7 cellular contexts compared by ENCODE assay signal in genomic region chr1:228804640-228805413, GRCh38.
A peak's percentile ranks its signal among the peaks of the same experiment; 100 is the strongest.
DNase-seq lines count a peak whose midpoint lies in the region; ATAC-seq and TF ChIP-seq lines count a peak whose summit lies in the region.

No MANE protein-coding gene starts in this region.

- TF ChIP-seq POLR2A in breast epithelium (IDR thresholded peaks at IDR 0.05) = no peak

- intact Hi-C loops in breast epithelium (cut with DNase I; ENCODE audit: low total_unique reads) = no loop called here

- peaks cover 0 to 5% of the 10 kb centered on the region in 2 donors for H3K4me1 ChIP-seq in breast epithelium

- no peaks in the 10 kb centered on the region for H3K27me3 ChIP-seq in breast epithelium

- H3K27me3 Mint-ChIP-seq in effector memory CD8-positive, alpha-beta T cell = no peaks in the 10 kb centered on the region

- no peaks in the 10 kb centered on the region for H3K9me3 ChIP-seq in breast epithelium

- DNase-seq in NCI-H69 (lab: John Stamatoyannopoulos, UW) (peak; percentile 58), NCI-H1930 (lab: John Stamatoyannopoulos, UW) (no peak), breast epithelium (ENCODE audit: low spot score in 2 of 2) (no peak)
- peak in 1 of 3 experiments; percentile 6 for DNase-seq in effector memory CD8-positive, alpha-beta T cell
- peak; percentile 22 to 29 for DNase-seq in stimulated activated CD4-positive, alpha-beta T cell treated with anti-CD3 and anti-CD28 coated beads, Interleukin-4, amount 100 ng/mL, for 48 hours (ENCODE audit: low read depth in 2 of 2)

- no peak for TF ChIP-seq CTCF in breast epithelium (IDR thresholded peaks at IDR 0.05)

- peak overlapping the region; percentile 76 to 87 for H3K27ac Mint-ChIP-seq in effector memory CD8-positive, alpha-beta T cell

- no peak overlapping the region for H3K4me3 ChIP-seq in breast epithelium

- peak overlapping the region; percentile 49 to 63 for H3K4me3 Mint-ChIP-seq in effector memory CD8-positive, alpha-beta T cell

- H3K9me3 Mint-ChIP-seq in effector memory CD8-positive, alpha-beta T cell = no peaks in the 10 kb centered on the region

- peak; percentile 61 for ATAC-seq in HG03135 (IDR thresholded peaks at IDR 0.05; ENCODE audit: unreplicated experiment)
- ATAC-seq in effector memory CD8-positive, alpha-beta T cell (replicated peaks) = peak; percentile 78
- no peak for ATAC-seq in GM18868 (IDR thresholded peaks at IDR 0.05; ENCODE audit: unreplicated experiment)

- H3K36me3 Mint-ChIP-seq in effector memory CD8-positive, alpha-beta T cell (ENCODE audit: insufficient read depth) = no peaks in the 10 kb centered on the region

- peaks cover 19 to 20% of the 10 kb centered on the region in 2 donors for H3K4me1 Mint-ChIP-seq in effector memory CD8-positive, alpha-beta T cell (ENCODE audit: low read depth in 2 of 2)

- peak overlapping the region in 1 of 2 donors; percentile 54 for H3K27ac ChIP-seq in breast epithelium

- H3K36me3 ChIP-seq in breast epithelium = no peaks in the 10 kb centered on the region

Comparison
In these comparisons a context has a peak if more than half of its experiments do, and no peak if none do; other contexts are left out.
1. DNase-seq: peak in NCI-H69 (single experiment) and stimulated activated CD4-positive, alpha-beta T cell treated with anti-CD3 and anti-CD28 coated beads, Interleukin-4, amount 100 ng/mL, for 48 hours (2 of 2); none in NCI-H1930 (0 of 2) and breast epithelium (0 of 2).